8 cellular contexts compared by ENCODE assay signal in genomic region chr7:39453743-39454355, GRCh38.
DNase-seq lines count a peak whose midpoint lies in the region; ATAC-seq and TF ChIP-seq lines count a peak whose summit lies in the region.

No MANE protein-coding gene starts in this region.

- H3K4me3 ChIP-seq in BJ (ENCODE audit: low read depth, low read length) (no peak overlapping the region), spleen (no peak overlapping the region), gastroesophageal sphincter (no peak overlapping the region)

- WGBS in spleen, 5 donors = 32 to 41% (median 34%) methylated on average over 5 of the region's 5 CpGs
- 23 to 25% methylated on average over 5 of the region's 5 CpGs for WGBS in gastroesophageal sphincter (ENCODE audit: low coverage in 1 of 2), 2 donors

- TF ChIP-seq CTCF in BJ (IDR thresholded peaks at IDR 0.05; ENCODE audit: insufficient read depth, low read depth, low read length) = peak; percentile 87
- peak in 10 of 11 experiments; percentile 21 to 82 (median 60) for TF ChIP-seq CTCF in spleen (IDR thresholded peaks at IDR 0.05 in 8 of 11, conservative IDR thresholded peaks at IDR 0.05 in 3 of 11)
- peak in 1 of 4 experiments; percentile 46 for TF ChIP-seq CTCF in gastroesophageal sphincter (IDR thresholded peaks at IDR 0.05)

- H3K36me3 ChIP-seq in BJ (ENCODE audit: control insufficient read depth, insufficient read depth, low read length) (no peaks in the 10 kb centered on the region), spleen (no peaks in the 10 kb centered on the region), gastroesophageal sphincter (no peaks in the 10 kb centered on the region)

- TF ChIP-seq EP300 in gastroesophageal sphincter (IDR thresholded peaks at IDR 0.05) = no peak

- peaks cover 1% of the 10 kb centered on the region; the same call in 1 of the 2 replicates for H3K27me3 ChIP-seq in BJ (ENCODE audit: control insufficient read depth, insufficient read depth, low read length)
- H3K27me3 ChIP-seq in spleen (replicated peaks in 1 of 7) = no peaks in the 10 kb centered on the region
- H3K27me3 ChIP-seq in gastroesophageal sphincter = peaks cover 29% of the 10 kb centered on the region

- no peak for TF ChIP-seq POLR2A in spleen (IDR thresholded peaks at IDR 0.05)
- no peak for TF ChIP-seq POLR2A in gastroesophageal sphincter (IDR thresholded peaks at IDR 0.05)

- CTCF ChIA-PET in BJ (lab: Yijun Ruan, JAX) = interaction anchor here (0.5 to 3.1 kb wide), 20 partner anchors 9 to 662 kb away, joined by 3 to 27 read pairs (median 4); no protein-coding TSS in a partner anchor

- POLR2A ChIA-PET in BJ (lab: Charles Lee) = no interaction called here

- no peaks in the 10 kb centered on the region for H3K4me1 ChIP-seq in spleen
- H3K4me1 ChIP-seq in gastroesophageal sphincter = no peaks in the 10 kb centered on the region

- DNase-seq in BJ (ENCODE audit: low read depth) (no peak), NCI-H2227 (lab: John Stamatoyannopoulos, UW; ENCODE audit: unreplicated experiment) (peak; percentile 58), fibroblast of the conjunctiva (ENCODE audit: low read depth) (peak; percentile 42), spleen (no peak)
- DNase-seq in activated CD8-positive, alpha-beta memory T cell treated with anti-CD3 and anti-CD28 coated beads for 1 hour (ENCODE audit: extremely low read depth in 1 of 2, low read depth in 1 of 2) = peak; percentile 2 to 22

- H3K9me3 ChIP-seq in spleen (no peaks in the 10 kb centered on the region), gastroesophageal sphincter (no peaks in the 10 kb centered on the region)

- intact Hi-C loops in spleen (cut with DNase I; ENCODE audit: low total_unique reads) = no loop called here

- ATAC-seq in GM18498 (IDR thresholded peaks at IDR 0.05; ENCODE audit: unreplicated experiment) (peak; percentile 93), HG02884 (IDR thresholded peaks at IDR 0.05; ENCODE audit: unreplicated experiment) (peak; percentile 87), gastroesophageal sphincter (no peak)

- H3K27ac ChIP-seq in spleen (no peak overlapping the region), gastroesophageal sphincter (no peak overlapping the region)

Comparison
In these comparisons a context has a peak if more than half of its experiments do, and no peak if none do; other contexts are left out.
1. DNase-seq: peak in NCI-H2227 (single experiment), activated CD8-positive, alpha-beta memory T cell treated with anti-CD3 and anti-CD28 coated beads for 1 hour (2 of 2) and fibroblast of the conjunctiva (single experiment); none in BJ (single experiment) and spleen (single experiment).